Comparison of ENCODE assay signal across 5 cellular contexts in the genomic region with DNA sequence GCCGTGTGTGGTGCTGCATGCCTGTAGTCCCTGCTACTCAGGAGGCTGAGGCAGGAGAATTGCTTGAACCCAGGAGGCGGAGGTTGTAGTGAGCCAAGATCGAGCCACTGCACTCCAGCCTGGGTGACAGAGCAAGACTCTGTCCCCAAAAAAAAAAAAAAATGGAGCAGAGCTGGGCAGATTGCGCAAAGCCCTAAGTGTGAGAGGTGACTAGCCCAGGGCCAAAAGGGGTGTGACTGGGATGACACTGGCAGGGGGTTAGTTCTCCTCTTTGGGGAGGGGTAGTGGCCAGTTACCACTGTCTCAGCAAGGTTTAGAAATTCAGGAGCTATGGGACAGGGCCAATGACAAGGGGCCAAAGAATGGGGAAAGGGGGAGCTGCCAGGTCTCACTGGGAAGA. TPM values are rescaled to one million over a fixed set of nuclear protein-coding genes. Genes with fewer than 3 reads are reported as not detected.
"Had no signal": no experiment of that assay in that cellular context is flagged by ENCODE, and none has a peak within 500 bp of the region (broad histone marks: within the 10 kb centered on the region; RNA-seq: fewer than 3 reads in every experiment).

No MANE protein-coding gene starts in this region.

RNA-seq across cellular contexts. Expression of a gene that starts 23.9 kb away (rescaled TPM):
- total RNA-seq: ascending aorta had no signal

RNA-seq across cellular contexts. Expression of a gene that starts 47.3 kb away (rescaled TPM):
- total RNA-seq: ascending aorta, IMR-90, MCF 10A, RPMI7951, SJSA1 had no signal
- polyA plus RNA-seq: IMR-90 had no signal
